In genomic region chr18:23354625-23355024, GRCh38 we compare ENCODE assay signal across 14 cellular contexts.
DNase-seq lines count a peak whose midpoint lies in the region; ATAC-seq, FAIRE-seq and TF ChIP-seq lines count a peak whose summit lies in the region.
"Had no signal": no experiment of that assay in that cellular context is flagged by ENCODE, and none has a peak within 500 bp of the region (broad histone marks: within the 10 kb centered on the region; RNA-seq: fewer than 3 reads in every experiment).

No MANE protein-coding gene starts in this region.

- H3K9me1 ChIP-seq in K562 (ENCODE audit: control insufficient read depth, insufficient read depth, low read length), result no peaks in the 10 kb centered on the region

- peak; percentile 35 for FAIRE-seq in K562 (lab: Jason Lieb, UNC)
- FAIRE-seq: GM12891 had no signal

- H3K4me1 ChIP-seq in K562 (replicated peaks in 1 of 2; ENCODE audit: control insufficient read depth in 2 of 2, insufficient read depth in 2 of 2, low read length in 2 of 2) (peaks cover 0 to 7% of the 10 kb centered on the region in 2 experiments; a peak in 2 of 5 replicates), OCI-LY7 (ENCODE audit: insufficient read depth, low read length, poor library complexity, severe bottlenecking) (peaks cover 24% of the 10 kb centered on the region)

- POLR2A ChIA-PET in K562 (lab: Yijun Ruan, JAX) (interaction anchor here (0.7 kb wide), 1 partner anchor 19 kb away, joined by 4 read pairs; no protein-coding TSS in a partner anchor), OCI-LY7 (lab: Charles Lee) (no interaction called here)

- H4K20me1 ChIP-seq in K562 (replicated peaks; ENCODE audit: control insufficient read depth, insufficient read depth, low read length) (no peaks in the 10 kb centered on the region), OCI-LY7 (ENCODE audit: insufficient read depth, low read length) (no peaks in the 10 kb centered on the region)
- H4K20me1 ChIP-seq: BLaER1 treated with 17β-estradiol and CSF1 and Interleukin-3, amounts not matched to agents 10 nM and 100 nM had no signal

- H3K79me2 ChIP-seq in K562 (ENCODE audit: control insufficient read depth, insufficient read depth, low read length) (no peaks in the 10 kb centered on the region), OCI-LY7 (ENCODE audit: insufficient read depth, low read depth, low read length) (no peaks in the 10 kb centered on the region)

- no peak for TF ChIP-seq POLR2A in K562 (conservative IDR thresholded peaks at IDR 0.05)

- TF ChIP-seq RAD21 in K562 (CRISPR knock-in tag; conservative IDR thresholded peaks at IDR 0.05 in 1 of 2, IDR thresholded peaks at IDR 0.05 in 1 of 2), result no peak

- no peaks in the 10 kb centered on the region for H3K9me2 ChIP-seq in OCI-LY7 (ENCODE audit: insufficient read depth, low read length)

- no peak overlapping the region for H2AFZ ChIP-seq in K562 (ENCODE audit: low read depth, low read length)
- H2AFZ ChIP-seq in OCI-LY7 (ENCODE audit: low read length), result no peak overlapping the region

- TF ChIP-seq EP300 in K562 (IDR thresholded peaks at IDR 0.05; ENCODE audit: low read length), result no peak

- BruUV-seq in K562 (replicated peaks; lab: Mats Ljungman, UMichigan) (no TSS peak), OCI-LY7 (replicated peaks; lab: Mats Ljungman, UMichigan) (no TSS peak)

- no peak overlapping the region for H3K9ac ChIP-seq in K562 (ENCODE audit: insufficient read depth in 1 of 2, low read depth in 2 of 2, low read length in 2 of 2)
- H3K9ac ChIP-seq: BLaER1 treated with 17β-estradiol and CSF1 and Interleukin-3, amounts not matched to agents 10 nM and 100 nM had no signal

- H3K36me3 ChIP-seq in MG63 (no peaks in the 10 kb centered on the region; the same call in 1 of the 2 replicates), K562 (ENCODE audit: control insufficient read depth, insufficient read depth, low read length) (peaks cover 21% of the 10 kb centered on the region; the same call in 2 of the 3 replicates), OCI-LY7 (ENCODE audit: insufficient read depth, low read length) (peaks cover 51% of the 10 kb centered on the region)
- H3K36me3 ChIP-seq: vagina had no signal

- in situ Hi-C loops in K562 (cut with MboI), result no loop called here

- H3K27ac ChIP-seq in K562 (ENCODE audit: extremely low read depth, low read depth, low read length) (no peak overlapping the region), OCI-LY7 (ENCODE audit: low read depth, low read length, poor library complexity, severe bottlenecking) (no peak overlapping the region)
- H3K27ac ChIP-seq: BLaER1 treated with 17β-estradiol and CSF1 and Interleukin-3, amounts not matched to agents 10 nM and 100 nM; vagina had no signal

- ATAC-seq in K562, result peak; percentile 73
- ATAC-seq: left colon; naive thymus-derived CD8-positive, alpha-beta T cell had no signal

- H3K4me3 ChIP-seq in MG63 (no peak overlapping the region), K562 (no peak overlapping the region), OCI-LY7 (ENCODE audit: low read depth, low read length, poor library complexity, severe bottlenecking) (no peak overlapping the region)
- H3K4me3 ChIP-seq: BLaER1 treated with 17β-estradiol and CSF1 and Interleukin-3, amounts not matched to agents 10 nM and 100 nM; vagina had no signal

- intact Hi-C loops in K562 (cut with micrococcal nuclease), result no loop called here
- intact Hi-C loops in OCI-LY7 (cut with micrococcal nuclease; ENCODE audit: unreplicated experiment), result no loop called here

- H3K27me3 ChIP-seq in MG63 (no peaks in the 10 kb centered on the region), K562 (ENCODE audit: control insufficient read depth in 2 of 2, insufficient read depth in 2 of 2, low read length in 2 of 2) (no peaks in the 10 kb centered on the region)
- H3K27me3 ChIP-seq: BLaER1 treated with 17β-estradiol and CSF1 and Interleukin-3, amounts not matched to agents 10 nM and 100 nM; vagina had no signal

- TF ChIP-seq CTCF in K562 (IDR thresholded peaks at IDR 0.05 in 2 of 3, conservative IDR thresholded peaks at IDR 0.05 in 1 of 3; ENCODE audit: insufficient read depth in 2 of 3, low read depth in 1 of 3, low read length in 3 of 3), result no peak
- no peak for TF ChIP-seq CTCF in OCI-LY7 (conservative IDR thresholded peaks at IDR 0.05; ENCODE audit: low read length)

- CTCF ChIA-PET in K562 (lab: Yijun Ruan, JAX; ENCODE audit: low intra/inter-chr PET ratio) (no interaction called here), OCI-LY7 (lab: Charles Lee; ENCODE audit: unreplicated experiment) (no interaction called here)

- H3K4me2 ChIP-seq in K562 (ENCODE audit: insufficient read depth, low read length) (no peak overlapping the region), OCI-LY7 (ENCODE audit: low read length) (no peak overlapping the region)
- H3K4me2 ChIP-seq: BLaER1 treated with 17β-estradiol and CSF1 and Interleukin-3, amounts not matched to agents 10 nM and 100 nM had no signal

- DNase-seq in EL, result peak; percentile 65
- peak; percentile 58 for DNase-seq in MG63
- peak; percentile 33 to 50 (median 38) for DNase-seq in K562 (ENCODE audit: extremely low read depth in 1 of 4, low spot score in 3 of 4)
- peak; percentile 74 for DNase-seq in kidney glomerular epithelial cell (lab: John Stamatoyannopoulos, UW)
- DNase-seq in NCI-H2107 (lab: John Stamatoyannopoulos, UW), result no peak
- DNase-seq in T-helper 1 cell, result no peak
- DNase-seq in SKM-1 treated with dmso at 0.1 percent for 144 hours (lab: John Stamatoyannopoulos, UW; ENCODE audit: unreplicated experiment), result no peak
- no peak for DNase-seq in OCI-LY7 (ENCODE audit: low spot score)
- DNase-seq: DND-41; left colon; naive thymus-derived CD8-positive, alpha-beta T cell had no signal

- WGBS in K562 (ENCODE audit: insufficient coverage, low coverage, missing lambda C conversion rate), result 5% methylated on average over 4 of the region's 4 CpGs

- H3K9me3 ChIP-seq in MG63 (no peaks in the 10 kb centered on the region), K562 (replicated peaks; ENCODE audit: control insufficient read depth, insufficient read depth, low read depth, low read length) (no peaks in the 10 kb centered on the region), OCI-LY7 (ENCODE audit: low read length) (peaks cover 14% of the 10 kb centered on the region; the same call in 1 of the 2 replicates)
- H3K9me3 ChIP-seq: vagina had no signal

TF ChIP-seq in K562, 482 proteins besides CTCF, POLR2A, EP300 and RAD21 (continues in another document):
- peak; percentile 57; the same call in 1 of the 2 replicates for TF ChIP-seq BHLHE40 (IDR thresholded peaks at IDR 0.05; ENCODE audit: low read length)
- no peak for TF ChIP-seq ZNF408 (CRISPR knock-in tag; IDR thresholded peaks at IDR 0.05; ENCODE audit: low read depth)
- TF ChIP-seq, protein P1, sequence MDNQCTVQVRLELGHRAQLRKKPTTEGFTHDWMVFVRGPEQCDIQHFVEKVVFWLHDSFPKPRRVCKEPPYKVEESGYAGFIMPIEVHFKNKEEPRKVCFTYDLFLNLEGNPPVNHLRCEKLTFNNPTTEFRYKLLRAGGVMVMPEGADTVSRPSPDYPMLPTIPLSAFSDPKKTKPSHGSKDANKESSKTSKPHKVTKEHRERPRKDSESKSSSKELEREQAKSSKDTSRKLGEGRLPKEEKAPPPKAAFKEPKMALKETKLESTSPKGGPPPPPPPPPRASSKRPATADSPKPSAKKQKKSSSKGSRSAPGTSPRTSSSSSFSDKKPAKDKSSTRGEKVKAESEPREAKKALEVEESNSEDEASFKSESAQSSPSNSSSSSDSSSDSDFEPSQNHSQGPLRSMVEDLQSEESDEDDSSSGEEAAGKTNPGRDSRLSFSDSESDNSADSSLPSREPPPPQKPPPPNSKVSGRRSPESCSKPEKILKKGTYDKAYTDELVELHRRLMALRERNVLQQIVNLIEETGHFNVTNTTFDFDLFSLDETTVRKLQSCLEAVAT (IDR thresholded peaks at IDR 0.05), result no peak
- TF ChIP-seq SMARCC2 (IDR thresholded peaks at IDR 0.05; ENCODE audit: low read depth), result 0 out of 2 replicates have a peak, but pooled peaks have one; percentile 29
- no peak for TF ChIP-seq YBX1 (IDR thresholded peaks at IDR 0.05)
- TF ChIP-seq HSF4 (CRISPR knock-in tag; IDR thresholded peaks at IDR 0.05; ENCODE audit: borderline replicate concordance), result no peak
- TF ChIP-seq ZNF561 (CRISPR knock-in tag; conservative IDR thresholded peaks at IDR 0.05), result no peak
- no peak for TF ChIP-seq HINFP (tag; conservative IDR thresholded peaks at IDR 0.05; ENCODE audit: low read depth)
- TF ChIP-seq ZNF311 (CRISPR knock-in tag; IDR thresholded peaks at IDR 0.05), result no peak
- no peak for TF ChIP-seq SP2 (IDR thresholded peaks at IDR 0.05; ENCODE audit: extremely low read depth, low read depth, low read length, poor library complexity, severe bottlenecking)
- TF ChIP-seq HOMEZ (CRISPR knock-in tag; IDR thresholded peaks at IDR 0.05), result no peak
- no peak for TF ChIP-seq CSDE1 (IDR thresholded peaks at IDR 0.05)
- TF ChIP-seq JUN (IDR thresholded peaks at IDR 0.05; ENCODE audit: borderline replicate concordance, low read depth, low read length), result peak; percentile 79
- TF ChIP-seq JUN (CRISPR knock-in tag; IDR thresholded peaks at IDR 0.05; ENCODE audit: borderline replicate concordance), result no peak
- TF ChIP-seq ZNF239 (CRISPR knock-in tag; IDR thresholded peaks at IDR 0.05), result no peak
- no peak for TF ChIP-seq CBX3 (IDR thresholded peaks at IDR 0.05; ENCODE audit: borderline replicate concordance in 1 of 2, low read length in 2 of 2)

Comparison
In these comparisons a context has a peak if more than half of its experiments do, and no peak if none do; other contexts are left out.
1. DNase-seq: peak in EL (single experiment), MG63 (single experiment), K562 (4 of 4) and kidney glomerular epithelial cell (single experiment); none in NCI-H2107 (single experiment), T-helper 1 cell (0 of 5), SKM-1 treated with dmso at 0.1 percent for 144 hours (single experiment) and OCI-LY7 (single experiment).